Comparison of ENCODE assay signal across 8 cellular contexts in genomic region chr16:67672739-67673662, GRCh38. TPM values are rescaled to one million over a fixed set of nuclear protein-coding genes. Genes with fewer than 3 reads are reported as not detected.
DNase-seq lines count a peak whose midpoint lies in the region; ATAC-seq and TF ChIP-seq lines count a peak whose summit lies in the region.

No MANE protein-coding gene starts in this region.

- H3K27me3 ChIP-seq in neural progenitor cell = no peaks in the 10 kb centered on the region

- no peak overlapping the region for H3K4me3 ChIP-seq in neural progenitor cell

- no peak overlapping the region for H2AFZ ChIP-seq in neural progenitor cell (replicated peaks)

- no peak overlapping the region for H3K27ac Mint-ChIP-seq in neural progenitor cell

- ATAC-seq in GM21528 (IDR thresholded peaks at IDR 0.05; ENCODE audit: low FRiP score, unreplicated experiment) = no peak

- peaks cover 4% of the 10 kb centered on the region for H3K27me3 Mint-ChIP-seq in neural progenitor cell (ENCODE audit: insufficient read depth, low read depth)

- H3K4me1 Mint-ChIP-seq in neural progenitor cell = peaks cover 17% of the 10 kb centered on the region

- H3K4me2 ChIP-seq in neural progenitor cell = no peak overlapping the region

- peaks cover 8% of the 10 kb centered on the region for H3F3A ChIP-seq in neural progenitor cell (ENCODE audit: low read depth)

- peak overlapping the region; percentile 20 for H3K4me3 Mint-ChIP-seq in neural progenitor cell

- no peak overlapping the region for H3K27ac ChIP-seq in neural progenitor cell

- peak; percentile 85 for TF ChIP-seq CTCF in GM12874 (IDR thresholded peaks at IDR 0.05; ENCODE audit: insufficient read depth, low read depth, low read length)
- TF ChIP-seq CTCF in neural progenitor cell (IDR thresholded peaks at IDR 0.05) = peak; percentile 77

- peaks cover 5% of the 10 kb centered on the region for H4K20me1 ChIP-seq in neural progenitor cell (ENCODE audit: low read depth)

- DNase-seq in AG08396 (ENCODE audit: low spot score) (peak; percentile 88), NOMO-1 treated with DMSO at 0.1 percent for 48 hours (lab: John Stamatoyannopoulos, UW; ENCODE audit: unreplicated experiment) (peak; percentile 65), fibroblast of the conjunctiva (ENCODE audit: low read depth) (peak; percentile 57), neural progenitor cell (ENCODE audit: low spot score) (peak; percentile 80), NCI-H2029 treated with DMSO at 0.1 percent for 48 hours (lab: John Stamatoyannopoulos, UW) (no peak)
- peak; percentile 39 for DNase-seq in activated effector memory CD4-positive, alpha-beta T cell treated with Interleukin-2 at 50 U/mL for 16 hours

- no peaks in the 10 kb centered on the region for H3K9me3 Mint-ChIP-seq in neural progenitor cell

- no peak overlapping the region for H3K9ac ChIP-seq in neural progenitor cell

- no peaks in the 10 kb centered on the region for H3K36me3 ChIP-seq in neural progenitor cell

- no peaks in the 10 kb centered on the region for H3K9me3 ChIP-seq in neural progenitor cell (ENCODE audit: low read depth)

- H3K4me1 ChIP-seq in neural progenitor cell = no peaks in the 10 kb centered on the region

- H3K79me2 ChIP-seq in neural progenitor cell (ENCODE audit: low read depth) = no peaks in the 10 kb centered on the region

- H3K36me3 Mint-ChIP-seq in neural progenitor cell = peaks cover 6% of the 10 kb centered on the region

RNA-seq across cellular contexts. Expression of gene C16orf86, which starts 6.4 kb away (rescaled TPM):
- 0.24 and 6.0 TPM in 2 replicates for total RNA-seq in neural progenitor cell (ENCODE audit: low replicate concordance)

RNA-seq across cellular contexts. Expression of gene ENKD1, which starts 6.5 kb away (rescaled TPM):
- 6.9 and 18.7 TPM in 2 replicates for total RNA-seq in neural progenitor cell (ENCODE audit: low replicate concordance)

RNA-seq across cellular contexts. Expression of gene PARD6A, which starts 12.2 kb away (rescaled TPM):
- total RNA-seq in neural progenitor cell (ENCODE audit: low replicate concordance) = 2.7 and 8.7 TPM in 2 replicates

RNA-seq across cellular contexts. Expression of gene ACD, which starts 12.9 kb away (rescaled TPM):
- 11.5 and 31.7 TPM in 2 replicates for total RNA-seq in neural progenitor cell (ENCODE audit: low replicate concordance)

RNA-seq across cellular contexts. Expression of gene CARMIL2, which starts 28.1 kb away (rescaled TPM):
- 14.5 and 18.2 TPM in 2 replicates for total RNA-seq in neural progenitor cell (ENCODE audit: low replicate concordance)
